In genomic region chr14:78959674-78960264, GRCh38 we compare ENCODE assay signal across 8 cellular contexts.
A peak's percentile ranks its signal among the peaks of the same experiment; 100 is the strongest.
DNase-seq lines count a peak whose midpoint lies in the region; ATAC-seq and TF ChIP-seq lines count a peak whose summit lies in the region.

No MANE protein-coding gene starts in this region.

- no peak overlapping the region for H3K27ac ChIP-seq in HCT116 (ENCODE audit: low read depth, low read length)

- no peaks in the 10 kb centered on the region for H3K36me3 ChIP-seq in HCT116 (ENCODE audit: control insufficient read depth in 1 of 2, insufficient read depth in 2 of 2, low read length in 2 of 2)
- H3K36me3 ChIP-seq in skeletal muscle satellite cell (ENCODE audit: insufficient read depth, low read length), result no peaks in the 10 kb centered on the region

- in situ Hi-C loops in G401 (cut with HindIII; ENCODE audit: low sequenced_read_pairs), result no loop called here
- in situ Hi-C loops in astrocyte of the cerebellum (cut with HindIII; ENCODE audit: low sequenced_read_pairs), result no loop called here

- intact Hi-C loops in HCT116 (cut with micrococcal nuclease), result loop anchor here (2.0 kb wide), 1 partner anchor 1891 kb away; no protein-coding TSS in a partner anchor

- peak; percentile 55 for TF ChIP-seq RAD21 in HCT116 (IDR thresholded peaks at IDR 0.05; ENCODE audit: low read depth)

- ATAC-seq in HCT116, result peak; percentile 74

- no peaks in the 10 kb centered on the region for H3K9me3 ChIP-seq in HCT116 (ENCODE audit: control insufficient read depth in 1 of 2, insufficient read depth in 1 of 2, low read depth in 1 of 2, low read length in 2 of 2)
- no peaks in the 10 kb centered on the region for H3K9me3 ChIP-seq in skeletal muscle satellite cell (replicated peaks; ENCODE audit: low read length)

- CTCF ChIA-PET in HCT116 (lab: Charles Lee), result no interaction called here

- no peak for TF ChIP-seq POLR2A in HCT116 (IDR thresholded peaks at IDR 0.05; ENCODE audit: borderline replicate concordance, extremely low read depth, insufficient read depth, insufficient read length)

- no peak overlapping the region for H3K9ac ChIP-seq in HCT116 (ENCODE audit: low read length)
- peak overlapping the region; percentile 75 for H3K9ac ChIP-seq in skeletal muscle satellite cell (ENCODE audit: low read depth, low read length)

- RAD21 ChIA-PET in HCT116 (lab: Charles Lee; ENCODE audit: low non-redundant PET in 1 of 2, low total read pairs in 2 of 2, uncharacterized antibody in 2 of 2, unreplicated experiment in 2 of 2), result no interaction called here

- no peaks in the 10 kb centered on the region for H3K9me2 ChIP-seq in HCT116 (ENCODE audit: insufficient read depth)

- TF ChIP-seq CTCF in HCT116 (IDR thresholded peaks at IDR 0.05 in 2 of 3, conservative IDR thresholded peaks at IDR 0.05 in 1 of 3; ENCODE audit: borderline replicate concordance in 1 of 3, insufficient read depth in 1 of 3, low read depth in 2 of 3, low read length in 2 of 3) (peak; percentile 18 to 87 (median 75); a peak in 5 of 6 replicates), astrocyte of the cerebellum (IDR thresholded peaks at IDR 0.05; ENCODE audit: low read depth, low read length, missing control alignments) (peak; percentile 91)

- no peaks in the 10 kb centered on the region for H3K79me2 ChIP-seq in HCT116 (ENCODE audit: insufficient read depth, low read length)

- no peak overlapping the region for H2AFZ ChIP-seq in HCT116 (ENCODE audit: low read depth, low read length, poor library complexity, severe bottlenecking)

- H3K4me2 ChIP-seq in HCT116 (ENCODE audit: low read length), result no peak overlapping the region
- H3K4me2 ChIP-seq in skeletal muscle satellite cell (ENCODE audit: low read length), result peak overlapping the region; percentile 79

- no peaks in the 10 kb centered on the region for H4K20me1 ChIP-seq in HCT116 (ENCODE audit: insufficient read depth)

- BruUV-seq in HCT116 (replicated peaks; lab: Mats Ljungman, UMichigan), result no TSS peak

- H3K4me3 ChIP-seq in HCT116 (replicated peaks in 1 of 2; ENCODE audit: low read depth in 1 of 2, low read length in 2 of 2) (no peak overlapping the region), astrocyte of the cerebellum (ENCODE audit: low read depth, low read length) (no peak overlapping the region), skeletal muscle satellite cell (ENCODE audit: low read length) (peak overlapping the region; percentile 64)

- peak; percentile 88 for DNase-seq in G401 (ENCODE audit: low spot score)
- peak; percentile 26 for DNase-seq in HCT116 (ENCODE audit: low read depth, low spot score)
- DNase-seq in NCI-H1092 treated with DMSO at 0.1 percent for 48 hours (lab: John Stamatoyannopoulos, UW), result peak; percentile 67
- DNase-seq in SKM-1 treated with dmso at 0.1 percent for 144 hours (lab: John Stamatoyannopoulos, UW; ENCODE audit: unreplicated experiment), result peak; percentile 12
- peak; percentile 63 for DNase-seq in astrocyte of the cerebellum (ENCODE audit: low read depth)
- DNase-seq in hippocampal formation (lab: John Stamatoyannopoulos, UW), result peak; percentile 67 to 76
- no peak for DNase-seq in NCI-H1048 (lab: John Stamatoyannopoulos, UW)

- POLR2A ChIA-PET in HCT116 (lab: Charles Lee), result no interaction called here

- H3K27me3 ChIP-seq in HCT116 (ENCODE audit: insufficient read depth, low read length) (no peaks in the 10 kb centered on the region), skeletal muscle satellite cell (ENCODE audit: control insufficient read depth, insufficient read depth, low read length) (no peaks in the 10 kb centered on the region)

- H3K4me1 ChIP-seq in HCT116 (ENCODE audit: control insufficient read depth in 1 of 2, insufficient read depth in 2 of 2, low read length in 2 of 2), result no peaks in the 10 kb centered on the region
- H3K4me1 ChIP-seq in skeletal muscle satellite cell (ENCODE audit: control insufficient read depth, insufficient read depth, low read length), result no peaks in the 10 kb centered on the region

TF ChIP-seq in HCT116, 20 proteins besides CTCF, POLR2A, EP300 and RAD21:
- TF ChIP-seq CBX3 (IDR thresholded peaks at IDR 0.05; ENCODE audit: low read depth), result no peak
- TF ChIP-seq, protein P1, sequence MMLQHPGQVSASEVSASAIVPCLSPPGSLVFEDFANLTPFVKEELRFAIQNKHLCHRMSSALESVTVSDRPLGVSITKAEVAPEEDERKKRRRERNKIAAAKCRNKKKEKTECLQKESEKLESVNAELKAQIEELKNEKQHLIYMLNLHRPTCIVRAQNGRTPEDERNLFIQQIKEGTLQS (IDR thresholded peaks at IDR 0.05), result no peak
